Comparison of ENCODE assay signal across 7 cellular contexts in the genomic region with DNA sequence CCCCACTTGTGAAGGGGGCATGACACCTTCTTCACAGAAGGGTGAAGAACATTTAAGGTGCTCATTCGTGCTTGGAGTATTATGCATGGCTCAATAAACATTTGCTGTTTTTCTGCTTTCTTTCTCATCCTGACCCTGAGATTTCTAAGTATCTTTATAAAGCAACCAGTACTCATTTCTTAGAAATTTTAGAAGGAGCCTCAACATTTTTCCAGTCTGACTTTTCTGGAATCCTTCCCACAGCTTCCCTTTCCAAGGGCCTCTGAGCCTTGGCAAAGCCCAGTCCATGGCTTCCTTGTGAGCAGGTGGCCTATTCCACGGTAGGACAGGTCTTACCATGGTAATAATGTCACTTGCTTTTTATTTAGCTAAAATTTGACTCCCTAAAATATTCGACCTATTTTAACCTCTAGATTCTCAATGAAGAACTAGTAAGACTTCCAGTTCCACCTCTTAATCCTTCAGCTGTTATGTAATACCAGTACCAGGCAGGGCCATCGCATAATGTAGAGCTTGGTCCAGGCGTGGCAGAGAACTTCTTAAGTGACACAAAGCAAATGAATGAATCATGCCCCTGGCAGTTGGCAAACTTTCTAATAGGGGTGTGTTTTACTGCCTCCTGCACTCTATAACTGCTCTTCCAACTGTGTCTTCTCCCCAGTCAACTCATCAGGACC.
A peak's percentile ranks its signal among the peaks of the same experiment; 100 is the strongest.
DNase-seq lines count a peak whose midpoint lies in the region; ATAC-seq and TF ChIP-seq lines count a peak whose summit lies in the region.

No MANE protein-coding gene starts in this region.

- CTCF ChIA-PET in HEK293 (lab: Yijun Ruan, JAX), result interaction anchor here (0.6 to 1.2 kb wide), 3 partner anchors 16 to 129 kb away, joined by 3 read pairs; no protein-coding TSS in a partner anchor
- CTCF ChIA-PET in RWPE1 (lab: Yijun Ruan, JAX), result interaction anchor here (0.7 to 1.6 kb wide), 3 partner anchors 12 to 298 kb away, joined by 3 to 6 read pairs (median 4); no protein-coding TSS in a partner anchor

- TF ChIP-seq CTCF in HEK293 (tag by site-specific recombination; IDR thresholded peaks at IDR 0.05), result no peak
- TF ChIP-seq CTCF in RWPE1 (conservative IDR thresholded peaks at IDR 0.05; ENCODE audit: low read depth), result no peak
- TF ChIP-seq CTCF in foreskin fibroblast (IDR thresholded peaks at IDR 0.05; ENCODE audit: low read depth, low read length), result no peak

- DNase-seq in RWPE1 (ENCODE audit: low spot score) (peak; percentile 74), foreskin fibroblast (peak; percentile 72 to 87), stromal cell of bone marrow (ENCODE audit: low read depth) (peak; percentile 71), NCI-H1930 (lab: John Stamatoyannopoulos, UW) (no peak), NCI-H187 (lab: John Stamatoyannopoulos, UW) (no peak)

- H3K27ac ChIP-seq in HEK293 (ENCODE audit: extremely low read depth, low read depth, low read length), result no peak overlapping the region
- H3K27ac ChIP-seq in RWPE1, result no peak overlapping the region

- H3K4me3 ChIP-seq in HEK293 (ENCODE audit: low read depth, low read length) (no peak overlapping the region), foreskin fibroblast (ENCODE audit: low read depth in 1 of 2, low read length in 2 of 2) (no peak overlapping the region)

- H3K36me3 ChIP-seq in HEK293 (ENCODE audit: control insufficient read depth in 2 of 2, insufficient read depth in 1 of 2, low read length in 2 of 2), result no peaks in the 10 kb centered on the region

- POLR2A ChIA-PET in HEK293 (lab: Yijun Ruan, JAX) (no interaction called here), RWPE1 (lab: Yijun Ruan, JAX; ENCODE audit: low non-redundant PET) (no interaction called here)

- H3K4me1 ChIP-seq in HEK293 (ENCODE audit: control insufficient read depth, insufficient read depth, low read length), result no peaks in the 10 kb centered on the region

- no peaks in the 10 kb centered on the region for H3K9me3 ChIP-seq in HEK293 (ENCODE audit: control insufficient read depth, insufficient read depth, low read depth, low read length)

- no peak for ATAC-seq in GM19452 (IDR thresholded peaks at IDR 0.05; ENCODE audit: unreplicated experiment)

TF ChIP-seq in HEK293, 187 proteins besides CTCF, POLR2A, EP300 and RAD21:
- TF ChIP-seq, protein P1, sequence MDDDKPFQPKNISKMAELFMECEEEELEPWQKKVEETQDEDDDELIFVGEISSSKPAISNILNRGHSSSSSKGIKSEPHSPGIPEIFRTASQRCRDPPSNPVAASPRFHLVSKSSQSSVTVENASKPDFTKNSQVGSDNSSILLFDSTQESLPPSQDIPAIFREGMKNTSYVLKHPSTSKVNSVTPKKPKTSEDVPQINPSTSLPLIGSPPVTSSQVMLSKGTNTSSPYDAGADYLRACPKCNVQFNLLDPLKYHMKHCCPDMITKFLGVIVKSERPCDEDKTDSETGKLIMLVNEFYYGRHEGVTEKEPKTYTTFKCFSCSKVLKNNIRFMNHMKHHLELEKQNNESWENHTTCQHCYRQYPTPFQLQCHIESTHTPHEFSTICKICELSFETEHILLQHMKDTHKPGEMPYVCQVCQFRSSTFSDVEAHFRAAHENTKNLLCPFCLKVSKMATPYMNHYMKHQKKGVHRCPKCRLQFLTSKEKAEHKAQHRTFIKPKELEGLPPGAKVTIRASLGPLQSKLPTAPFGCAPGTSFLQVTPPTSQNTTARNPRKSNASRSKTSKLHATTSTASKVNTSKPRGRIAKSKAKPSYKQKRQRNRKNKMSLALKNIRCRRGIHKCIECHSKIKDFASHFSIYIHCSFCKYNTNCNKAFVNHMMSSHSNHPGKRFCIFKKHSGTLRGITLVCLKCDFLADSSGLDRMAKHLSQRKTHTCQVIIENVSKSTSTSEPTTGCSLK (tag by site-specific recombination; IDR thresholded peaks at IDR 0.05), result no peak
- no peak for TF ChIP-seq ZNF23 (tag by site-specific recombination; IDR thresholded peaks at IDR 0.05; ENCODE audit: borderline replicate concordance)
- peak; percentile 40; the same call in 1 of the 2 replicates for TF ChIP-seq ZNF341 (tag by site-specific recombination; IDR thresholded peaks at IDR 0.05; ENCODE audit: low read depth)
- no peak for TF ChIP-seq ZNF16 (tag by site-specific recombination; IDR thresholded peaks at IDR 0.05; ENCODE audit: low read depth)
- TF ChIP-seq ZNF138 (tag by site-specific recombination; IDR thresholded peaks at IDR 0.05; ENCODE audit: borderline replicate concordance), result no peak
- no peak for TF ChIP-seq ZNF596 (tag by site-specific recombination; IDR thresholded peaks at IDR 0.05)
- TF ChIP-seq, protein P2, sequence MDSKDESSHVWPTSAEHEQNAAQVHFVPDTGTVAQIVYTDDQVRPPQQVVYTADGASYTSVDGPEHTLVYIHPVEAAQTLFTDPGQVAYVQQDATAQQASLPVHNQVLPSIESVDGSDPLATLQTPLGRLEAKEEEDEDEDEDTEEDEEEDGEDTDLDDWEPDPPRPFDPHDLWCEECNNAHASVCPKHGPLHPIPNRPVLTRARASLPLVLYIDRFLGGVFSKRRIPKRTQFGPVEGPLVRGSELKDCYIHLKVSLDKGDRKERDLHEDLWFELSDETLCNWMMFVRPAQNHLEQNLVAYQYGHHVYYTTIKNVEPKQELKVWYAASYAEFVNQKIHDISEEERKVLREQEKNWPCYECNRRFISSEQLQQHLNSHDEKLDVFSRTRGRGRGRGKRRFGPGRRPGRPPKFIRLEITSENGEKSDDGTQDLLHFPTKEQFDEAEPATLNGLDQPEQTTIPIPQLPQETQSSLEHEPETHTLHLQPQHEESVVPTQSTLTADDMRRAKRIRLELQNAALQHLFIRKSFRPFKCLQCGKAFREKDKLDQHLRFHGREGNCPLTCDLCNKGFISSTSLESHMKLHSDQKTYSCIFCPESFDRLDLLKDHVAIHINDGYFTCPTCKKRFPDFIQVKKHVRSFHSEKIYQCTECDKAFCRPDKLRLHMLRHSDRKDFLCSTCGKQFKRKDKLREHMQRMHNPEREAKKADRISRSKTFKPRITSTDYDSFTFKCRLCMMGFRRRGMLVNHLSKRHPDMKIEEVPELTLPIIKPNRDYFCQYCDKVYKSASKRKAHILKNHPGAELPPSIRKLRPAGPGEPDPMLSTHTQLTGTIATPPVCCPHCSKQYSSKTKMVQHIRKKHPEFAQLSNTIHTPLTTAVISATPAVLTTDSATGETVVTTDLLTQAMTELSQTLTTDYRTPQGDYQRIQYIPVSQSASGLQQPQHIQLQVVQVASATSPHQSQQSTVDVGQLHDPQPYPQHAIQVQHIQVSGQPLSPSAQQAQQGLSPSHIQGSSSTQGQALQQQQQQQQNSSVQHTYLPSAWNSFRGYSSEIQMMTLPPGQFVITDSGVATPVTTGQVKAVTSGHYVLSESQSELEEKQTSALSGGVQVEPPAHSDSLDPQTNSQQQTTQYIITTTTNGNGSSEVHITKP (tag by site-specific recombination; IDR thresholded peaks at IDR 0.05), result peak; percentile 57
- no peak for TF ChIP-seq ZNF510 (tag by site-specific recombination; IDR thresholded peaks at IDR 0.05; ENCODE audit: insufficient replicate concordance)
TF ChIP-seq in HEK293: peak in this region for 2.

Comparison
In these comparisons a context has a peak if more than half of its experiments do, and no peak if none do; other contexts are left out.
1. DNase-seq: peak in RWPE1 (single experiment), foreskin fibroblast (2 of 2) and stromal cell of bone marrow (single experiment); none in NCI-H1930 (0 of 2) and NCI-H187 (0 of 2).